Comparison of ENCODE assay signal across 8 cellular contexts in the genomic region with DNA sequence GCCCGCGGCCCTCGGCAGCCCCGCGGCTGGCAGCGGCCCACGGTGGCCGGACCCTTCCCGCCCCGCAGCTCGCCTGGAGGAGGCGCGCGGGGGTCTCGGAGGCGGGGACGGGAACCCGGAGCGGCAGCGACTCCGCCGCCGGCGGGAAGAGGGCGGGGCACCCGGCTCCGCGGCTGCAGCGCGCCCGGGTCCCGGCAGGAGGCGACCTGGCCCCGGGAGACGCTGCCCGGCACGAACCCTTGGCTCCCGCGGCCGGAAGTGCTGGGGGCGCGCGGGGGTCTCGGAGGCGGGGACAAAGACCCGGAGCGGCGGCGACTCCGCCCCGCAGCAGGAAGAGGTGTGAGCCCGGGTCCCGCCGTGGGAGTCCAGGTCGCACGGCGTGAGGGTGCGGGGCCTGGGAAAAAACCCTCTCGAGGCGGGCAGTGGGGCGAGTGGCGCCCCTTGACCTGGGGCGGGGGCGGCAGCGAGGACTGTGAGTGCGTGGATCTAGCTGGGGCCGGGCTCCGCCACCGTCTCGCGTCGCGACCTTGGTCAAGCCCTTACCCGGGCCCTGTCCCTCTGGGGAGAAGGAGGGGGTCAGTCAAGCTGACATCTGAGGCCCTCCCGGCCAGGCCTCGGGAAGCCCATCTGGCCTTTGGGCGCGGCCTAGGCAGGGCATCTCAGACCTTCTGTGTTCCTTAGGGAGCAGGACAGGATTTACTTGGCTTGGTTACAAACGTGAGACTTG. TPM values are rescaled to one million over a fixed set of nuclear protein-coding genes. Genes with fewer than 3 reads are reported as not detected.
A peak's percentile ranks its signal among the peaks of the same experiment; 100 is the strongest.
DNase-seq lines count a peak whose midpoint lies in the region; ATAC-seq and TF ChIP-seq lines count a peak whose summit lies in the region.

A gene (minus strand): TSS at position 151 of the 727 bp plus-strand sequence. CDS start 230 bp downstream, outside the sequence.

- no peaks in the 10 kb centered on the region for H3K27me3 ChIP-seq in BE2C

- no peaks in the 10 kb centered on the region for H3K9me3 ChIP-seq in BE2C

- peak; percentile 87 for DNase-seq in BE2C
- DNase-seq in NOMO-1 (lab: John Stamatoyannopoulos, UW; ENCODE audit: unreplicated experiment in 2 of 2), result peak; percentile 54 to 79
- peak; percentile 88 for DNase-seq in activated CD8-positive, alpha-beta memory T cell treated with anti-CD3 and anti-CD28 coated beads, Interleukin-2, amount 50 U/mL, for 48 hours
- DNase-seq in epidermal melanocyte (ENCODE audit: insufficient read length, low spot score), result peak; percentile 84
- peak; percentile 35 for DNase-seq in middle frontal gyrus (ENCODE audit: extremely low spot score, low spot score)
- peak; percentile 54 to 66 for DNase-seq in stimulated activated CD8-positive, alpha-beta memory T cell treated with anti-CD3 and anti-CD28 coated beads, Interleukin-2, amount 100 ng/mL, for 1 hour (ENCODE audit: low read depth in 2 of 2)

- peak; percentile 74 for ATAC-seq in GM19035 (IDR thresholded peaks at IDR 0.05; ENCODE audit: unreplicated experiment)
- peak; percentile 66 for ATAC-seq in HG03442 (IDR thresholded peaks at IDR 0.05; ENCODE audit: unreplicated experiment)

- TF ChIP-seq CTCF in BE2C (IDR thresholded peaks at IDR 0.05; ENCODE audit: low read depth, low read length), result peak; percentile 36

- no peaks in the 10 kb centered on the region for H3K36me3 ChIP-seq in BE2C

- H3K4me1 ChIP-seq in BE2C, result no peaks in the 10 kb centered on the region

- H3K4me3 ChIP-seq in BE2C (ENCODE audit: low read depth, low read length), result peak within 1 kb of the TSS; percentile 79

RNA-seq across cellular contexts. Expression of the gene that starts here (rescaled TPM):
- polyA plus RNA-seq in BE2C (2012; ENCODE audit: insufficient read depth, insufficient read length, low read depth), result 12.8 TPM

Comparison
In these comparisons a context has a peak if more than half of its experiments do, and no peak if none do; other contexts are left out.
1. Peak in every context shown above with its lines: DNase-seq, ATAC-seq and H3K4me3 ChIP-seq.
2. DNase-seq: peak in every context shown above with its lines; median percentile 88 in activated CD8-positive, alpha-beta memory T cell treated with anti-CD3 and anti-CD28 coated beads, Interleukin-2, amount 50 U/mL, for 48 hours; 87 in BE2C; 84 in epidermal melanocyte; 66 in NOMO-1; 60 in stimulated activated CD8-positive, alpha-beta memory T cell treated with anti-CD3 and anti-CD28 coated beads, Interleukin-2, amount 100 ng/mL, for 1 hour; 35 in middle frontal gyrus.